ENCODE assay signal across 1 cellular context in the genomic region with DNA sequence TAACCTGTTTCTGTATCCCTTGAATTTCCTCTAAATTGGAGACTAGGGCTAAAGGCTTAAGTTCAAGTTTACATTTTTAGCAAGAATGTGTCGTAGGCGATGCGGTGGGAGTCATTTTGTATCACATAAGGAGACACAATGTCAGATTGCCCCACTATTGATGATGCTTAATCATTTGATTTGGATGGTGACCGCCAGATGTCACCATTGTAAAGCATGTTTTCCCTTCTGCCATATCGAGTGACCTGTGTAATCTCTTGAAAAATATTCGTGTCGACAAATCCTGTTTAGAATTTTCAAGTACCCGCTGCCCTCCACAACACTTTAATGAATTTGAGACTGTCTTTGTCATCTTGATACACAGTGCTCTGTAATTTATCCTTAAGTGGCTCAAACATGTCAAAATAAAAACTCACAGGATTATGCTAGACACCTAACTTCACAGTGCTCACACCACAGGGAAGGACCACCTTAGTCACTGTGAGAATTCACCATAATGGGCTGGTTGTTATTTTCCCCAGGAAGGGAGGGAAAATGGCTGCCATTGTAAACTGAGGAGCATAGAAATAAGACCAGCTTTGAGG.
TF ChIP-seq lines count a peak whose summit lies in the region.

No MANE protein-coding gene starts in this region.

TF ChIP-seq in GM23338, 12 proteins besides CTCF, POLR2A, EP300 and RAD21 (continued from another document):
- TF ChIP-seq, protein P1, sequence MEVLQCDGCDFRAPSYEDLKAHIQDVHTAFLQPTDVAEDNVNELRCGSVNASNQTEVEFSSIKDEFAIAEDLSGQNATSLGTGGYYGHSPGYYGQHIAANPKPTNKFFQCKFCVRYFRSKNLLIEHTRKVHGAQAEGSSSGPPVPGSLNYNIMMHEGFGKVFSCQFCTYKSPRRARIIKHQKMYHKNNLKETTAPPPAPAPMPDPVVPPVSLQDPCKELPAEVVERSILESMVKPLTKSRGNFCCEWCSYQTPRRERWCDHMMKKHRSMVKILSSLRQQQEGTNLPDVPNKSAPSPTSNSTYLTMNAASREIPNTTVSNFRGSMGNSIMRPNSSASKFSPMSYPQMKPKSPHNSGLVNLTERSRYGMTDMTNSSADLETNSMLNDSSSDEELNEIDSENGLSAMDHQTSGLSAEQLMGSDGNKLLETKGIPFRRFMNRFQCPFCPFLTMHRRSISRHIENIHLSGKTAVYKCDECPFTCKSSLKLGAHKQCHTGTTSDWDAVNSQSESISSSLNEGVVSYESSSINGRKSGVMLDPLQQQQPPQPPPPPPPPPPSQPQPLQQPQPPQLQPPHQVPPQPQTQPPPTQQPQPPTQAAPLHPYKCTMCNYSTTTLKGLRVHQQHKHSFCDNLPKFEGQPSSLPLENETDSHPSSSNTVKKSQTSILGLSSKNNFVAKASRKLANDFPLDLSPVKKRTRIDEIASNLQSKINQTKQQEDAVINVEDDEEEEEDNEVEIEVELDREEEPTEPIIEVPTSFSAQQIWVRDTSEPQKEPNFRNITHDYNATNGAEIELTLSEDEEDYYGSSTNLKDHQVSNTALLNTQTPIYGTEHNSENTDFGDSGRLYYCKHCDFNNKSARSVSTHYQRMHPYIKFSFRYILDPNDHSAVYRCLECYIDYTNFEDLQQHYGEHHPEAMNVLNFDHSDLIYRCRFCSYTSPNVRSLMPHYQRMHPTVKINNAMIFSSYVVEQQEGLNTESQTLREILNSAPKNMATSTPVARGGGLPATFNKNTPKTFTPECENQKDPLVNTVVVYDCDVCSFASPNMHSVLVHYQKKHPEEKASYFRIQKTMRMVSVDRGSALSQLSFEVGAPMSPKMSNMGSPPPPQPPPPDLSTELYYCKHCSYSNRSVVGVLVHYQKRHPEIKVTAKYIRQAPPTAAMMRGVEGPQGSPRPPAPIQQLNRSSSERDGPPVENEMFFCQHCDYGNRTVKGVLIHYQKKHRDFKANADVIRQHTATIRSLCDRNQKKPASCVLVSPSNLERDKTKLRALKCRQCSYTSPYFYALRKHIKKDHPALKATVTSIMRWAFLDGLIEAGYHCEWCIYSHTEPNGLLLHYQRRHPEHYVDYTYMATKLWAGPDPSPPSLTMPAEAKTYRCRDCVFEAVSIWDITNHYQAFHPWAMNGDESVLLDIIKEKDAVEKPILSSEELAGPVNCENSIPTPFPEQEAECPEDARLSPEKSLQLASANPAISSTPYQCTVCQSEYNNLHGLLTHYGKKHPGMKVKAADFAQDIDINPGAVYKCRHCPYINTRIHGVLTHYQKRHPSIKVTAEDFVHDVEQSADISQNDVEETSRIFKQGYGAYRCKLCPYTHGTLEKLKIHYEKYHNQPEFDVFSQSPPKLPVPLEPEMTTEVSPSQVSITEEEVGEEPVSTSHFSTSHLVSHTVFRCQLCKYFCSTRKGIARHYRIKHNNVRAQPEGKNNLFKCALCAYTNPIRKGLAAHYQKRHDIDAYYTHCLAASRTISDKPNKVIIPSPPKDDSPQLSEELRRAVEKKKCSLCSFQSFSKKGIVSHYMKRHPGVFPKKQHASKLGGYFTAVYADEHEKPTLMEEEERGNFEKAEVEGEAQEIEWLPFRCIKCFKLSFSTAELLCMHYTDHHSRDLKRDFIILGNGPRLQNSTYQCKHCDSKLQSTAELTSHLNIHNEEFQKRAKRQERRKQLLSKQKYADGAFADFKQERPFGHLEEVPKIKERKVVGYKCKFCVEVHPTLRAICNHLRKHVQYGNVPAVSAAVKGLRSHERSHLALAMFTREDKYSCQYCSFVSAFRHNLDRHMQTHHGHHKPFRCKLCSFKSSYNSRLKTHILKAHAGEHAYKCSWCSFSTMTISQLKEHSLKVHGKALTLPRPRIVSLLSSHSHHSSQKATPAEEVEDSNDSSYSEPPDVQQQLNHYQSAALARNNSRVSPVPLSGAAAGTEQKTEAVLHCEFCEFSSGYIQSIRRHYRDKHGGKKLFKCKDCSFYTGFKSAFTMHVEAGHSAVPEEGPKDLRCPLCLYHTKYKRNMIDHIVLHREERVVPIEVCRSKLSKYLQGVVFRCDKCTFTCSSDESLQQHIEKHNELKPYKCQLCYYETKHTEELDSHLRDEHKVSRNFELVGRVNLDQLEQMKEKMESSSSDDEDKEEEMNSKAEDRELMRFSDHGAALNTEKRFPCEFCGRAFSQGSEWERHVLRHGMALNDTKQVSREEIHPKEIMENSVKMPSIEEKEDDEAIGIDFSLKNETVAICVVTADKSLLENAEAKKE (CRISPR knock-in tag; IDR thresholded peaks at IDR 0.05) = no peak
- TF ChIP-seq ZNF331 (CRISPR knock-in tag; IDR thresholded peaks at IDR 0.05; ENCODE audit: low read depth) (no peak), POLR2AphosphoS5 (IDR thresholded peaks at IDR 0.05; ENCODE audit: low read depth) (no peak), EZH2phosphoT487 (IDR thresholded peaks at IDR 0.05; ENCODE audit: unreplicated experiment) (no peak), ZNF114 (CRISPR knock-in tag; IDR thresholded peaks at IDR 0.05) (no peak)
- TF ChIP-seq, protein P2, sequence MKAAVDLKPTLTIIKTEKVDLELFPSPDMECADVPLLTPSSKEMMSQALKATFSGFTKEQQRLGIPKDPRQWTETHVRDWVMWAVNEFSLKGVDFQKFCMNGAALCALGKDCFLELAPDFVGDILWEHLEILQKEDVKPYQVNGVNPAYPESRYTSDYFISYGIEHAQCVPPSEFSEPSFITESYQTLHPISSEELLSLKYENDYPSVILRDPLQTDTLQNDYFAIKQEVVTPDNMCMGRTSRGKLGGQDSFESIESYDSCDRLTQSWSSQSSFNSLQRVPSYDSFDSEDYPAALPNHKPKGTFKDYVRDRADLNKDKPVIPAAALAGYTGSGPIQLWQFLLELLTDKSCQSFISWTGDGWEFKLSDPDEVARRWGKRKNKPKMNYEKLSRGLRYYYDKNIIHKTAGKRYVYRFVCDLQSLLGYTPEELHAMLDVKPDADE (IDR thresholded peaks at IDR 0.05) = no peak
- TF ChIP-seq, protein P3, sequence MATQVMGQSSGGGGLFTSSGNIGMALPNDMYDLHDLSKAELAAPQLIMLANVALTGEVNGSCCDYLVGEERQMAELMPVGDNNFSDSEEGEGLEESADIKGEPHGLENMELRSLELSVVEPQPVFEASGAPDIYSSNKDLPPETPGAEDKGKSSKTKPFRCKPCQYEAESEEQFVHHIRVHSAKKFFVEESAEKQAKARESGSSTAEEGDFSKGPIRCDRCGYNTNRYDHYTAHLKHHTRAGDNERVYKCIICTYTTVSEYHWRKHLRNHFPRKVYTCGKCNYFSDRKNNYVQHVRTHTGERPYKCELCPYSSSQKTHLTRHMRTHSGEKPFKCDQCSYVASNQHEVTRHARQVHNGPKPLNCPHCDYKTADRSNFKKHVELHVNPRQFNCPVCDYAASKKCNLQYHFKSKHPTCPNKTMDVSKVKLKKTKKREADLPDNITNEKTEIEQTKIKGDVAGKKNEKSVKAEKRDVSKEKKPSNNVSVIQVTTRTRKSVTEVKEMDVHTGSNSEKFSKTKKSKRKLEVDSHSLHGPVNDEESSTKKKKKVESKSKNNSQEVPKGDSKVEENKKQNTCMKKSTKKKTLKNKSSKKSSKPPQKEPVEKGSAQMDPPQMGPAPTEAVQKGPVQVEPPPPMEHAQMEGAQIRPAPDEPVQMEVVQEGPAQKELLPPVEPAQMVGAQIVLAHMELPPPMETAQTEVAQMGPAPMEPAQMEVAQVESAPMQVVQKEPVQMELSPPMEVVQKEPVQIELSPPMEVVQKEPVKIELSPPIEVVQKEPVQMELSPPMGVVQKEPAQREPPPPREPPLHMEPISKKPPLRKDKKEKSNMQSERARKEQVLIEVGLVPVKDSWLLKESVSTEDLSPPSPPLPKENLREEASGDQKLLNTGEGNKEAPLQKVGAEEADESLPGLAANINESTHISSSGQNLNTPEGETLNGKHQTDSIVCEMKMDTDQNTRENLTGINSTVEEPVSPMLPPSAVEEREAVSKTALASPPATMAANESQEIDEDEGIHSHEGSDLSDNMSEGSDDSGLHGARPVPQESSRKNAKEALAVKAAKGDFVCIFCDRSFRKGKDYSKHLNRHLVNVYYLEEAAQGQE (IDR thresholded peaks at IDR 0.05; ENCODE audit: unreplicated experiment) = no peak
TF ChIP-seq in GM23338: peak in this region for 0.
